ENCODE assay signal across 8 cellular contexts in genomic region chr22:17303840-17304779, GRCh38.
DNase-seq lines count a peak whose midpoint lies in the region; ATAC-seq and TF ChIP-seq lines count a peak whose summit lies in the region.

No MANE protein-coding gene starts in this region.

- POLR2A ChIA-PET in MCF 10A (lab: Yijun Ruan, JAX), result interaction anchor here (0.8 to 1.0 kb wide), 2 partner anchors 15 to 17 kb away, joined by 3 read pairs; no protein-coding TSS in a partner anchor

- H3K9me3 ChIP-seq in mammary epithelial cell (replicated peaks; ENCODE audit: insufficient read depth, low read length), result peaks cover 10% of the 10 kb centered on the region
- peaks cover 0 to 3% of the 10 kb centered on the region in 2 donors for H3K9me3 ChIP-seq in lung (ENCODE audit: control insufficient read depth in 2 of 2, insufficient read depth in 1 of 2, low read length in 1 of 2)

- no peaks in the 10 kb centered on the region for H3K9me3 Mint-ChIP-seq in MCF 10A (ENCODE audit: unreplicated experiment)

- no peaks in the 10 kb centered on the region for H3K36me3 Mint-ChIP-seq in MCF 10A (ENCODE audit: insufficient read depth, unreplicated experiment)

- no peaks in the 10 kb centered on the region for H3K27me3 Mint-ChIP-seq in MCF 10A (ENCODE audit: insufficient read depth, unreplicated experiment)

- H3K4me1 ChIP-seq in mammary epithelial cell (ENCODE audit: insufficient read depth, low read length) (no peaks in the 10 kb centered on the region), lung (ENCODE audit: control insufficient read depth in 2 of 2, insufficient read depth in 2 of 2, low read length in 2 of 2) (no peaks in the 10 kb centered on the region)

- H3K79me2 ChIP-seq in mammary epithelial cell (ENCODE audit: insufficient read depth, low read length), result no peaks in the 10 kb centered on the region

- peak overlapping the region; percentile 40 for H3K27ac Mint-ChIP-seq in MCF 10A (ENCODE audit: low read depth, unreplicated experiment)

- in situ Hi-C loops in mammary epithelial cell (cut with MboI; ENCODE audit: low sequenced_read_pairs in 2 of 2), result no loop called here

- no peaks in the 10 kb centered on the region for H3K27me3 ChIP-seq in mammary epithelial cell (ENCODE audit: insufficient read depth, low read length)
- H3K27me3 ChIP-seq in lung (ENCODE audit: control insufficient read depth, insufficient read depth), result no peaks in the 10 kb centered on the region

- H3K27ac ChIP-seq in mammary epithelial cell (ENCODE audit: insufficient read depth, low read depth, low read length), result no peak overlapping the region
- no peak overlapping the region for H3K27ac ChIP-seq in lung (ENCODE audit: low read depth in 1 of 2, low read length in 1 of 2)

- intact Hi-C loops in MCF 10A (cut with micrococcal nuclease), result no loop called here
- intact Hi-C loops in mammary epithelial cell (cut with micrococcal nuclease), result no loop called here

- H3K36me3 ChIP-seq in mammary epithelial cell (ENCODE audit: insufficient read depth, low read length), result no peaks in the 10 kb centered on the region
- H3K36me3 ChIP-seq in lung (ENCODE audit: control insufficient read depth in 2 of 2, insufficient read depth in 2 of 2, low read length in 2 of 2), result no peaks in the 10 kb centered on the region

- BruUV-seq in MCF 10A (replicated peaks; lab: Mats Ljungman, UMichigan), result no TSS peak
- no TSS peak for BruUV-seq in mammary epithelial cell (replicated peaks; lab: Mats Ljungman, UMichigan)

- no peak overlapping the region for H3K4me2 ChIP-seq in mammary epithelial cell (ENCODE audit: insufficient read depth, low read depth, low read length)

- H2AFZ ChIP-seq in mammary epithelial cell (ENCODE audit: low read depth, low read length), result no peak overlapping the region

- 80% methylated on average over 21 of the region's 21 CpGs for WGBS in mammary epithelial cell (ENCODE audit: low coverage, missing lambda C conversion rate)
- WGBS in lung, 2 donors, result 79 to 81% methylated on average over 21 of the region's 21 CpGs

- dilution Hi-C loops in mammary epithelial cell (cut with HindIII; ENCODE audit: low sequenced_read_pairs), result no loop called here

- CTCF ChIA-PET in MCF 10A (lab: Yijun Ruan, JAX), result no interaction called here
- CTCF ChIA-PET in mammary epithelial cell (lab: Charles Lee; ENCODE audit: low non-redundant PET), result no interaction called here

- no peak for DNase-seq in MCF 10A (ENCODE audit: unreplicated experiment)
- DNase-seq in mammary epithelial cell, result no peak
- DNase-seq in activated CD4-positive, alpha-beta T cell treated with anti-CD3 and anti-CD28 coated beads for 24 hours (ENCODE audit: low read depth in 2 of 2), result peak; percentile 16 to 19
- peak; percentile 22 for DNase-seq in lung (ENCODE audit: low spot score)
- DNase-seq in SHP77 treated with DMSO at 0.1 percent for 48 hours (lab: John Stamatoyannopoulos, UW), result no peak
- no peak for DNase-seq in DMS79 treated with DMSO at 0.1 percent for 48 hours (lab: John Stamatoyannopoulos, UW)

- no peak overlapping the region for H3K4me3 Mint-ChIP-seq in MCF 10A (ENCODE audit: unreplicated experiment)

- ATAC-seq in lung (ENCODE audit: insufficient read depth, low FRiP score) (no peak), GM21367 (IDR thresholded peaks at IDR 0.05; ENCODE audit: unreplicated experiment) (no peak), SK-N-SH treated with all-trans-retinoic acid at 6 μM for 48 hours (no peak)

- H4K20me1 ChIP-seq in mammary epithelial cell (ENCODE audit: insufficient read depth, low read length), result no peaks in the 10 kb centered on the region

- TF ChIP-seq CTCF in MCF 10A (IDR thresholded peaks at IDR 0.05; ENCODE audit: unreplicated experiment) (no peak), mammary epithelial cell (conservative IDR thresholded peaks at IDR 0.05 in 1 of 2, IDR thresholded peaks at IDR 0.05 in 1 of 2; ENCODE audit: extremely low read depth in 1 of 2, insufficient read depth in 1 of 2, low read depth in 1 of 2, low read length in 2 of 2) (no peak), lung (IDR thresholded peaks at IDR 0.05; ENCODE audit: control extremely low read depth, extremely low read depth) (no peak)

- H3K9ac ChIP-seq in mammary epithelial cell (ENCODE audit: insufficient read depth, low read length), result no peak overlapping the region

- H3K4me3 ChIP-seq in mammary epithelial cell (replicated peaks in 1 of 3; ENCODE audit: insufficient read depth in 1 of 3, low read depth in 2 of 3, low read length in 3 of 3) (no peak overlapping the region), lung (no peak overlapping the region)

- H3K4me1 Mint-ChIP-seq in MCF 10A (ENCODE audit: insufficient read depth, unreplicated experiment), result no peaks in the 10 kb centered on the region

TF ChIP-seq in SK-N-SH treated with all-trans-retinoic acid at 6 μM for 48 hours, 23 proteins besides CTCF, POLR2A, EP300 and RAD21 (continues in another document):
- TF ChIP-seq OSR1 (CRISPR knock-in tag; IDR thresholded peaks at IDR 0.05) (no peak), ZFP3 (CRISPR knock-in tag; IDR thresholded peaks at IDR 0.05) (no peak), CSRNP3 (CRISPR knock-in tag; IDR thresholded peaks at IDR 0.05) (no peak), BACH2 (CRISPR knock-in tag; IDR thresholded peaks at IDR 0.05; ENCODE audit: borderline replicate concordance) (no peak), ARNTL (CRISPR knock-in tag; IDR thresholded peaks at IDR 0.05; ENCODE audit: borderline replicate concordance, low read depth) (no peak), CREB5 (CRISPR knock-in tag; IDR thresholded peaks at IDR 0.05; ENCODE audit: low read depth) (no peak), ESRRG (CRISPR knock-in tag; IDR thresholded peaks at IDR 0.05) (no peak), GLIS3 (CRISPR knock-in tag; IDR thresholded peaks at IDR 0.05) (no peak), ZNF565 (CRISPR knock-in tag; conservative IDR thresholded peaks at IDR 0.05; ENCODE audit: low read depth) (no peak), RARB (CRISPR knock-in tag; IDR thresholded peaks at IDR 0.05) (no peak), TCF4 (CRISPR knock-in tag; IDR thresholded peaks at IDR 0.05; ENCODE audit: borderline replicate concordance) (no peak), ZC3H10 (CRISPR knock-in tag; IDR thresholded peaks at IDR 0.05) (no peak), TOX (CRISPR knock-in tag; IDR thresholded peaks at IDR 0.05; ENCODE audit: borderline replicate concordance) (no peak), ZNF8 (CRISPR knock-in tag; IDR thresholded peaks at IDR 0.05) (no peak), PPARA (CRISPR knock-in tag; IDR thresholded peaks at IDR 0.05; ENCODE audit: borderline replicate concordance) (no peak)
- TF ChIP-seq, protein P1, sequence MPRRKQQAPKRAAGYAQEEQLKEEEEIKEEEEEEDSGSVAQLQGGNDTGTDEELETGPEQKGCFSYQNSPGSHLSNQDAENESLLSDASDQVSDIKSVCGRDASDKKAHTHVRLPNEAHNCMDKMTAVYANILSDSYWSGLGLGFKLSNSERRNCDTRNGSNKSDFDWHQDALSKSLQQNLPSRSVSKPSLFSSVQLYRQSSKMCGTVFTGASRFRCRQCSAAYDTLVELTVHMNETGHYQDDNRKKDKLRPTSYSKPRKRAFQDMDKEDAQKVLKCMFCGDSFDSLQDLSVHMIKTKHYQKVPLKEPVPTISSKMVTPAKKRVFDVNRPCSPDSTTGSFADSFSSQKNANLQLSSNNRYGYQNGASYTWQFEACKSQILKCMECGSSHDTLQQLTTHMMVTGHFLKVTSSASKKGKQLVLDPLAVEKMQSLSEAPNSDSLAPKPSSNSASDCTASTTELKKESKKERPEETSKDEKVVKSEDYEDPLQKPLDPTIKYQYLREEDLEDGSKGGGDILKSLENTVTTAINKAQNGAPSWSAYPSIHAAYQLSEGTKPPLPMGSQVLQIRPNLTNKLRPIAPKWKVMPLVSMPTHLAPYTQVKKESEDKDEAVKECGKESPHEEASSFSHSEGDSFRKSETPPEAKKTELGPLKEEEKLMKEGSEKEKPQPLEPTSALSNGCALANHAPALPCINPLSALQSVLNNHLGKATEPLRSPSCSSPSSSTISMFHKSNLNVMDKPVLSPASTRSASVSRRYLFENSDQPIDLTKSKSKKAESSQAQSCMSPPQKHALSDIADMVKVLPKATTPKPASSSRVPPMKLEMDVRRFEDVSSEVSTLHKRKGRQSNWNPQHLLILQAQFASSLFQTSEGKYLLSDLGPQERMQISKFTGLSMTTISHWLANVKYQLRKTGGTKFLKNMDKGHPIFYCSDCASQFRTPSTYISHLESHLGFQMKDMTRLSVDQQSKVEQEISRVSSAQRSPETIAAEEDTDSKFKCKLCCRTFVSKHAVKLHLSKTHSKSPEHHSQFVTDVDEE (CRISPR knock-in tag; IDR thresholded peaks at IDR 0.05), result no peak

Comparison
In these comparisons a context has a peak if more than half of its experiments do, and no peak if none do; other contexts are left out.
1. DNase-seq: peak in activated CD4-positive, alpha-beta T cell treated with anti-CD3 and anti-CD28 coated beads for 24 hours (2 of 2) and lung (single experiment); none in MCF 10A (single experiment), mammary epithelial cell (single experiment), SHP77 treated with DMSO at 0.1 percent for 48 hours (single experiment) and DMS79 treated with DMSO at 0.1 percent for 48 hours (single experiment).